13 cellular contexts compared by ENCODE assay signal in the genomic region with DNA sequence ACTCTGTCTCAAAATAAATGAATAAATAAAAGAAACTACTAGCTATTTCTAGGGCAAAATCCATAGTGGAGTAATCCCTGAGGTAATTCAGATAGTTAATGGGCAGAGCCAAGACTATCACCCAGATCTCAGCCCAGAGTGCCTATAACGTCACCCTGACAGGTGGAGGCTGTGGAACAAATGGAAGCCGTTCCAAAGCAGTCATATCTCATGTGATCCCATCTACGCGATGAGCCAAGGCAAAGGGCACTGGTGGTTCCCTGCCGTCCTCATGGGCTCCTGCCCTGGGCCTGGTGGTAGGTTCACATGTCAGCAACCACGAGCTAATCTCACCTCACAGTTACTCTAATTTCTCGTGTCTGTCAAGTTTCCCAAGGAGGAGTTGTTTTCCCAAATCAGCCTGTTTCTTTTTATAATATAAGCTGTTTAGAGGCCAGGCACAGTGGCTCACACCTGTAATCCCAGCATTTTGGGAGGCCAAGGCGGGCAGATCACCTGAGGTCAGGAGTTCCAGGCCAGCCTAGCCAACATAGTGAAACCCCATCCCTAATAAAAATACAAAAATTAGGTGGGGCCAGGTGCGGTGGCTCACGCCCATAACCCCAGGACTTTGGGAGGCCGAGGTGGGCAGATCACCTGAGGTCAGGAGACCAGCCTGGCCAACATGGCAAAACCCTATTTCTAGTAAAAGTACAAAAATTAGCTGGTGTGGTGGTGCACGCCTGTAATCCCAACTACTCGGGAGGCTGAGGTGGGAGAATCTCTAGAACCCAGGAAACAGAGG.
"Had no signal": no experiment of that assay in that cellular context is flagged by ENCODE, and none has a peak within 500 bp of the region (broad histone marks: within the 10 kb centered on the region; RNA-seq: fewer than 3 reads in every experiment).

No MANE protein-coding gene starts in this region.

- H3K27me3 Mint-ChIP-seq: activated CD4-positive, alpha-beta T cell treated with anti-CD3 and anti-CD28 coated beads, Interleukin-2, amount 10 ng/mL, durations not matched to agents 24 days and 14 days; activated naive CD8-positive, alpha-beta T cell treated with anti-CD3 and anti-CD28 coated beads, Interleukin-2, amount 10 ng/mL, durations not matched to agents 7 days and 5 days had no signal

- H3K36me3 ChIP-seq: ovary had no signal

- H3K4me3 ChIP-seq: ovary, upper lobe of left lung had no signal

- FAIRE-seq: bronchial epithelial cell, endometrium had no signal

- H3K27me3 ChIP-seq: ovary, upper lobe of left lung had no signal

- H3K9me3 ChIP-seq: ovary, upper lobe of left lung had no signal

- H3K27ac Mint-ChIP-seq: activated CD4-positive, alpha-beta T cell treated with anti-CD3 and anti-CD28 coated beads, Interleukin-2, amount 10 ng/mL, durations not matched to agents 24 days and 14 days; stimulated activated effector memory CD8-positive, alpha-beta T cell treated with anti-CD3 and anti-CD28 coated beads, Interleukin-12 subunit alpha, Interleukin-12 subunit beta, amount 100 ng/mL, for 72 hours had no signal

- H3K27ac ChIP-seq: VCaP had no signal

- H3K4me3 Mint-ChIP-seq: activated CD4-positive, alpha-beta T cell treated with anti-CD3 and anti-CD28 coated beads, Interleukin-2, amount 10 ng/mL, durations not matched to agents 24 days and 14 days; activated naive CD8-positive, alpha-beta T cell treated with anti-CD3 and anti-CD28 coated beads, Interleukin-2, amount 10 ng/mL, durations not matched to agents 7 days and 5 days; neural crest cell; stimulated activated effector memory CD8-positive, alpha-beta T cell treated with anti-CD3 and anti-CD28 coated beads, Interleukin-12 subunit alpha, Interleukin-12 subunit beta, amount 100 ng/mL, for 72 hours had no signal

- H3K9me3 Mint-ChIP-seq: activated CD4-positive, alpha-beta T cell treated with anti-CD3 and anti-CD28 coated beads, Interleukin-2, amount 10 ng/mL, durations not matched to agents 24 days and 14 days; activated naive CD8-positive, alpha-beta T cell treated with anti-CD3 and anti-CD28 coated beads, Interleukin-2, amount 10 ng/mL, durations not matched to agents 7 days and 5 days; neural crest cell; stimulated activated effector memory CD8-positive, alpha-beta T cell treated with anti-CD3 and anti-CD28 coated beads, Interleukin-12 subunit alpha, Interleukin-12 subunit beta, amount 100 ng/mL, for 72 hours had no signal

- ATAC-seq: left colon; stimulated activated effector memory CD8-positive, alpha-beta T cell treated with anti-CD3 and anti-CD28 coated beads, Interleukin-12 subunit alpha, Interleukin-12 subunit beta, amount 100 ng/mL, for 72 hours had no signal

- DNase-seq: activated CD4-positive, alpha-beta T cell treated with anti-CD3 and anti-CD28 coated beads, Interleukin-2, amount 10 ng/mL, durations not matched to agents 24 days and 14 days; activated naive CD8-positive, alpha-beta T cell treated with anti-CD3 and anti-CD28 coated beads, Interleukin-2, amount 10 ng/mL, durations not matched to agents 7 days and 5 days; anterior cingulate cortex; mammary epithelial cell; T1000; upper lobe of left lung had no signal
